1 cellular context compared by ENCODE assay signal in genomic region chr3:152319256-152319655, GRCh38.
A peak's percentile ranks its signal among the peaks of the same experiment; 100 is the strongest.
TF ChIP-seq lines count a peak whose summit lies in the region.

No MANE protein-coding gene starts in this region.

TF ChIP-seq in HEK293, 187 proteins besides CTCF, POLR2A, EP300 and RAD21 (continued from another document):
- TF ChIP-seq, protein P1, sequence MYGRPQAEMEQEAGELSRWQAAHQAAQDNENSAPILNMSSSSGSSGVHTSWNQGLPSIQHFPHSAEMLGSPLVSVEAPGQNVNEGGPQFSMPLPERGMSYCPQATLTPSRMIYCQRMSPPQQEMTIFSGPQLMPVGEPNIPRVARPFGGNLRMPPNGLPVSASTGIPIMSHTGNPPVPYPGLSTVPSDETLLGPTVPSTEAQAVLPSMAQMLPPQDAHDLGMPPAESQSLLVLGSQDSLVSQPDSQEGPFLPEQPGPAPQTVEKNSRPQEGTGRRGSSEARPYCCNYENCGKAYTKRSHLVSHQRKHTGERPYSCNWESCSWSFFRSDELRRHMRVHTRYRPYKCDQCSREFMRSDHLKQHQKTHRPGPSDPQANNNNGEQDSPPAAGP (tag by site-specific recombination; IDR thresholded peaks at IDR 0.05) = no peak
- peak; percentile 92 for TF ChIP-seq ZNF629 (tag by site-specific recombination; IDR thresholded peaks at IDR 0.05)
